In the genomic region with DNA sequence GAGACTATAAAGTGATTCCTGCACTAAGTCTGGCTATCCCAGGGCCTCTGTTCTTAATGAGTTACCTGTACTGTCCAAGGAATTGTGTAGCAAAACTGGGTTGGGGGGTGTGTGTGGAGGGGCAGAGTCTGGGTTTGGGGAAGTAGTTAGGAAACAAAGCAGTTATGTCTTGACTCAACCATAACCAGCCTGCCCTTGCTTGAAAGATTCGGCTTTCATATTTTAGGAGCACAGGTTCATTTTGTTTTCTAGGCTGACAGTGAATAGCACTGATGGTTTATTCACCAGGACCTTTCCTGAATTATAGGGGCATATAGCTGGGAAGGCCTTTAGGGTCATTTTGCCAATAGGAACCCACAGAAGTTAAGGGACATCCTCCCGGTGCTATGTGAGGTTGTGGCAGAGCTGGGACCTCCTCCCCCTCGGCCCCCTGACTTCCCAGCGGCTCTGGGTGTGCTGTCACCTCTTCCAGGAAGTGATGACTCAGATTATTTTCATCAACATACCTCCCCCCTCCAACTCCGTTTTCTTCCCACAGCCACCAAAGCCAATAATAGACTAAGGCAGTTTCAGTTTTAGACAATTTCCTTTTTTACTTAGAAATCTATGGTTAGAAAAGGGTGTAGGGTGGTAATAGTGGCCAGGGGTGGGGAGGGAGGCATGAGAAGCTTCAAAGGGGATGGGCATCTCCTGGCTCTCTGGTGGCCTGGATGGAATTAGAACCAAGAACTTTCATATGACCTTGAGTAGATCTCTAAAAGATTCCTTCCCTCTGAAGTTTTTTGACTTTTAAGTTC, we compare ENCODE assay signal across 8 cellular contexts. TPM values are rescaled to one million over a fixed set of nuclear protein-coding genes. Genes with fewer than 3 reads are reported as not detected.
DNase-seq lines count a peak whose midpoint lies in the region; ATAC-seq and TF ChIP-seq lines count a peak whose summit lies in the region.

No MANE protein-coding gene starts in this region.

- peak overlapping the region; percentile 45 to 87 (median 78) for H3K4me3 Mint-ChIP-seq in naive B cell

- peaks cover 83 to 99% (median 93%) of the 10 kb centered on the region in 3 donors for H3K4me1 Mint-ChIP-seq in naive B cell

- intact Hi-C loops in colonic mucosa (cut with DNase I) (no loop called here), stomach (cut with DNase I; ENCODE audit: low total_unique reads) (no loop called here)

- TF ChIP-seq CTCF in colonic mucosa (IDR thresholded peaks at IDR 0.05) (no peak), stomach (IDR thresholded peaks at IDR 0.05) (no peak)

- peak; percentile 51 for ATAC-seq in GM19351 (IDR thresholded peaks at IDR 0.05; ENCODE audit: unreplicated experiment)
- peak; percentile 37 for ATAC-seq in HG03469 (IDR thresholded peaks at IDR 0.05; ENCODE audit: unreplicated experiment)
- peak; percentile 37 to 63 for ATAC-seq in naive B cell (ENCODE audit: low read depth in 2 of 2)

- no peaks in the 10 kb centered on the region for H3K36me3 ChIP-seq in colonic mucosa
- no peaks in the 10 kb centered on the region for H3K36me3 ChIP-seq in stomach
- no peaks in the 10 kb centered on the region for H3K36me3 ChIP-seq in SJCRH30

- no peaks in the 10 kb centered on the region for H3K27me3 Mint-ChIP-seq in naive B cell

- no peak overlapping the region for H3K9ac ChIP-seq in colonic mucosa (ENCODE audit: low read depth in 2 of 2, low read length in 2 of 2)

- 34 to 54% (median 41%) methylated on average over 5 of the region's 5 CpGs for WGBS in stomach, 5 donors

- TF ChIP-seq EP300 in stomach (IDR thresholded peaks at IDR 0.05), result no peak

- H3K9me3 ChIP-seq in colonic mucosa (no peaks in the 10 kb centered on the region), stomach (no peaks in the 10 kb centered on the region), SJCRH30 (replicated peaks) (no peaks in the 10 kb centered on the region)

- no peak for TF ChIP-seq POLR2A in stomach (IDR thresholded peaks at IDR 0.05)

- H3K4me3 ChIP-seq in colonic mucosa (no peak overlapping the region), stomach (no peak overlapping the region), SJCRH30 (no peak overlapping the region)

- DNase-seq in activated CD4-positive, CD25-positive, alpha-beta regulatory T cell treated with anti-CD3 and anti-CD28 coated beads, Interleukin-2, amount 50 U/mL, for 72 hours, result peak; percentile 50
- no peak for DNase-seq in colonic mucosa
- peak; percentile 34 for DNase-seq in naive B cell
- no peak for DNase-seq in stomach
- DNase-seq in SJCRH30, result no peak
- no peak for DNase-seq in NCI-H2081 (lab: John Stamatoyannopoulos, UW)

- H3K4me1 ChIP-seq in colonic mucosa, result no peaks in the 10 kb centered on the region
- H3K4me1 ChIP-seq in stomach, result peaks cover 24 to 66% (median 44%) of the 10 kb centered on the region in 4 donors
- peaks cover 49% of the 10 kb centered on the region for H3K4me1 ChIP-seq in SJCRH30

- H3K27ac ChIP-seq in colonic mucosa (peak overlapping the region; percentile 42), stomach (peak overlapping the region; percentile 30 to 75 (median 67)), SJCRH30 (no peak overlapping the region)

- H3K27ac Mint-ChIP-seq in naive B cell, result peak overlapping the region; percentile 78 to 97 (median 94)

- H3K36me3 Mint-ChIP-seq in naive B cell, result peaks cover under 1 to 15% of the 10 kb centered on the region in 2 donors

- peaks cover 0 to under 1% (median 0%) of the 10 kb centered on the region in 7 donors for H3K9me3 Mint-ChIP-seq in naive B cell

- no peaks in the 10 kb centered on the region for H3K27me3 ChIP-seq in colonic mucosa
- no peaks in the 10 kb centered on the region for H3K27me3 ChIP-seq in stomach
- H3K27me3 ChIP-seq in SJCRH30, result no peaks in the 10 kb centered on the region

RNA-seq across cellular contexts. Expression of a gene that starts 44.8 kb away (rescaled TPM):
- total RNA-seq in colonic mucosa (10 to 100 TPM in 1 of 2 donors, 1 to 10 TPM in 1; 9.6 to 11.8 TPM), stomach (10 to 100 TPM; 15.1 to 66.5 (median 29.2) TPM)
- polyA plus RNA-seq in naive B cell (ENCODE audit: low read depth in 6 of 6) (10 to 100 TPM in 3 of 6 donors, 1 to 10 TPM in 3; 6.0 to 20.2 (median 10.0) TPM), stomach (1 to 10 TPM; 1.4 to 2.3 (median 2.0) TPM)
- 10.5 and 11.9 TPM in 2 replicates for total RNA-seq in SJCRH30 (2014; rRNA removed; shearing (Covaris generic))

Comparison
In these comparisons a context has a peak if more than half of its experiments do, and no peak if none do; other contexts are left out.
1. DNase-seq: peak in activated CD4-positive, CD25-positive, alpha-beta regulatory T cell treated with anti-CD3 and anti-CD28 coated beads, Interleukin-2, amount 50 U/mL, for 72 hours (single experiment) and naive B cell (single experiment); none in colonic mucosa (single experiment), stomach (single experiment), SJCRH30 (0 of 2) and NCI-H2081 (0 of 2).
2. Peak in every context shown above with its lines, with median percentiles within 50 percentile points of each other: ATAC-seq.